In the genomic region with DNA sequence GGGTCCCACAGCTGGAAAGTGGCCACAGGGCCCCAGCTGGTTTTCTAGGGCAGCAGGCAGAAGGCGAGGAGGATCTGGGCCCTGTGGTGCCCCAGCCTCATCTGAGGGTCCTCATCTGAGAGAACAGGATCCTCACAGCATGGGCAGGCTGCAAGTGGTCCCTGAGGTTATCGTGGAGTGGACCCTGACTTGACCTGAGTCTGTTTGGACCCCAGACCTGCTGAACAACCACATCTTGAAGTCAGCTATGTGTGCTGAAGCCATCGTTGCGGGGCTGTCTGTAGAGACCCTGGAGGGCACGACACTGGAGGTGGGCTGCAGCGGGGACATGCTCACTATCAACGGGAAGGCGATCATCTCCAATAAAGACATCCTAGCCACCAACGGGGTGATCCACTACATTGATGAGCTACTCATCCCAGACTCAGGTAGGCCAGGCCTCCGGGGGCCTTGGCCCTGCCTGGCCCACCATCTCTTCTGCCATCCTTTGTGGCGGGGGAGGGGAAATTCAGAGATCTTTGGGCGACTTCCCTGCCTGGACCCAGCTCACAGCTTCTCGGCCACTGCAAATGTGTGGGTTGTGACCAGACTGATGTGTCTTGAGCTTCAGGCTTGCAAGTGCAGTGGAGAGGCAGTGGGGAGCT, we compare ENCODE assay signal across 15 cellular contexts. TPM values are rescaled to one million over a fixed set of nuclear protein-coding genes. Genes with fewer than 3 reads are reported as not detected.
DNase-seq lines count a peak whose midpoint lies in the region; ATAC-seq, FAIRE-seq and TF ChIP-seq lines count a peak whose summit lies in the region.
"Had no signal": no experiment of that assay in that cellular context is flagged by ENCODE, and none has a peak within 500 bp of the region (broad histone marks: within the 10 kb centered on the region; RNA-seq: fewer than 3 reads in every experiment).

No MANE protein-coding gene starts in this region.

- H2AFZ ChIP-seq in keratinocyte (ENCODE audit: control insufficient read depth, low read length), result no peak overlapping the region

- H3K4me2 ChIP-seq in keratinocyte (ENCODE audit: control insufficient read depth, extremely low read depth, insufficient read depth, low read depth, low read length), result no peak overlapping the region

- H3K36me3 Mint-ChIP-seq in Calu3 (ENCODE audit: insufficient read depth, unreplicated experiment), result peaks cover 42% of the 10 kb centered on the region
- H3K36me3 Mint-ChIP-seq: stimulated activated effector memory CD8-positive, alpha-beta T cell treated with anti-CD3 and anti-CD28 coated beads, Interleukin-12 subunit alpha, Interleukin-12 subunit beta, amount 100 ng/mL, for 72 hours had no signal

- DNase-seq in Calu3 (no peak), SJSA1 (ENCODE audit: low read depth in 1 of 2, low spot score in 2 of 2) (no peak), keratinocyte (ENCODE audit: low read depth, low spot score) (no peak), NCI-H2081 treated with DMSO at 0.1 percent for 48 hours (lab: John Stamatoyannopoulos, UW) (no peak), omental fat pad (ENCODE audit: low spot score) (no peak), GDM1 (lab: John Stamatoyannopoulos, UW) (no peak)
- DNase-seq: COR-L47, left lung, NCI-H187 treated with DMSO at 0.1 percent for 48 hours, NCI-H510A had no signal

- H3K9me3 Mint-ChIP-seq in Calu3 (ENCODE audit: low read depth, unreplicated experiment), result no peaks in the 10 kb centered on the region
- H3K9me3 Mint-ChIP-seq: stimulated activated effector memory CD8-positive, alpha-beta T cell treated with anti-CD3 and anti-CD28 coated beads, Interleukin-12 subunit alpha, Interleukin-12 subunit beta, amount 100 ng/mL, for 72 hours had no signal

- TF ChIP-seq CTCF in Calu3 (IDR thresholded peaks at IDR 0.05; ENCODE audit: unreplicated experiment), result no peak
- no peak for TF ChIP-seq CTCF in keratinocyte (optimal IDR thresholded peaks at IDR 0.05 in 1 of 3, IDR thresholded peaks at IDR 0.05 in 1 of 3, conservative IDR thresholded peaks at IDR 0.05 in 1 of 3; ENCODE audit: extremely low read depth in 1 of 3, insufficient read depth in 2 of 3, low read length in 3 of 3)
- TF ChIP-seq CTCF in omental fat pad (IDR thresholded peaks at IDR 0.05), result no peak

- peaks cover 60% of the 10 kb centered on the region for H3K4me1 ChIP-seq in SJSA1 (replicated peaks)
- H3K4me1 ChIP-seq in keratinocyte (ENCODE audit: control insufficient read depth, extremely low read depth, insufficient read depth, low read length), result peaks cover 18% of the 10 kb centered on the region
- peaks cover 8 to 26% (median 19%) of the 10 kb centered on the region in 3 donors for H3K4me1 ChIP-seq in skeletal muscle tissue (ENCODE audit: control insufficient read depth in 3 of 3, insufficient read depth in 3 of 3, low read length in 3 of 3)

- no peaks in the 10 kb centered on the region for H4K20me1 ChIP-seq in keratinocyte (ENCODE audit: control insufficient read depth, extremely low read depth, insufficient read depth, low read length)

- FAIRE-seq in keratinocyte (lab: Jason Lieb, UNC), result no peak
- FAIRE-seq: urothelium cell line had no signal

- intact Hi-C loops in Calu3 (cut with micrococcal nuclease; ENCODE audit: unreplicated experiment), result loop anchor here (1.0 to 2.0 kb wide), 2 partner anchors 36 to 76 kb away; no protein-coding TSS in a partner anchor

- H3K9me1 ChIP-seq in keratinocyte (ENCODE audit: control insufficient read depth, extremely low read depth, insufficient read depth, low read length), result peaks cover 3% of the 10 kb centered on the region

- no peaks in the 10 kb centered on the region for H3K27me3 Mint-ChIP-seq in Calu3 (ENCODE audit: unreplicated experiment)

- dilution Hi-C loops in keratinocyte (cut with MboI; ENCODE audit: extremely low pct_ligation_motif_present, low sequenced_read_pairs), result no loop called here

- H3K9ac ChIP-seq in keratinocyte (ENCODE audit: control insufficient read depth, extremely low read depth, insufficient read depth, low read length), result peak overlapping the region; percentile 45
- no peak overlapping the region for H3K9ac ChIP-seq in skeletal muscle tissue (ENCODE audit: low read depth in 1 of 3, low read length in 3 of 3)

- no TSS peak for BruUV-seq in Calu3 (replicated peaks; lab: Mats Ljungman, UMichigan)

- H3K4me3 Mint-ChIP-seq in Calu3 (ENCODE audit: low read depth, unreplicated experiment), result no peak overlapping the region
- H3K4me3 Mint-ChIP-seq: stimulated activated effector memory CD8-positive, alpha-beta T cell treated with anti-CD3 and anti-CD28 coated beads, Interleukin-12 subunit alpha, Interleukin-12 subunit beta, amount 100 ng/mL, for 72 hours had no signal

- no peak for ATAC-seq in HG03439 (IDR thresholded peaks at IDR 0.05; ENCODE audit: unreplicated experiment)
- ATAC-seq in omental fat pad (ENCODE audit: low FRiP score), result no peak

- peaks cover 66% of the 10 kb centered on the region for H3K36me3 ChIP-seq in SJSA1
- peaks cover 29 to 46% of the 10 kb centered on the region in 2 experiments for H3K36me3 ChIP-seq in keratinocyte (ENCODE audit: control insufficient read depth in 2 of 2, extremely low read depth in 1 of 2, insufficient read depth in 2 of 2, low read length in 2 of 2)
- H3K36me3 ChIP-seq in skeletal muscle tissue (ENCODE audit: control insufficient read depth in 3 of 3, insufficient read depth in 3 of 3, low read length in 3 of 3), result peaks cover 11 to 15% (median 14%) of the 10 kb centered on the region in 3 donors

- peak overlapping the region; percentile 88 for H3K27ac ChIP-seq in SJSA1
- H3K27ac ChIP-seq in keratinocyte (ENCODE audit: control insufficient read depth, insufficient read depth, low read length), result peak overlapping the region; percentile 74
- peak overlapping the region; percentile 46 for H3K27ac ChIP-seq in skeletal muscle tissue (ENCODE audit: low read depth, low read length)
- H3K27ac ChIP-seq: left lung had no signal

- no peaks in the 10 kb centered on the region for H3K79me2 ChIP-seq in keratinocyte (ENCODE audit: control insufficient read depth, insufficient read depth, low read length)

- CTCF ChIA-PET in Calu3 (lab: Charles Lee), result interaction anchor here (0.6 to 2.1 kb wide), 11 partner anchors 9 to 248 kb away, joined by 3 to 10 read pairs (median 4); partner anchors contain the start of gene TGFBI

- H3K4me3 ChIP-seq in SJSA1 (no peak overlapping the region), keratinocyte (ENCODE audit: control insufficient read depth in 2 of 3, extremely low read depth in 1 of 3, insufficient read depth in 2 of 3, low read depth in 1 of 3, low read length in 3 of 3) (no peak overlapping the region), skeletal muscle tissue (ENCODE audit: low read length in 3 of 3) (no peak overlapping the region)
- H3K4me3 ChIP-seq: left lung, MG63 had no signal

- no peaks in the 10 kb centered on the region for H3K27me3 ChIP-seq in SJSA1 (replicated peaks)
- no peaks in the 10 kb centered on the region for H3K27me3 ChIP-seq in keratinocyte (ENCODE audit: control insufficient read depth, extremely low read depth, insufficient read depth, low read length)
- no peaks in the 10 kb centered on the region for H3K27me3 ChIP-seq in skeletal muscle tissue (ENCODE audit: control insufficient read depth in 3 of 3, insufficient read depth in 3 of 3, low read length in 3 of 3)
- H3K27me3 ChIP-seq: left lung, MG63 had no signal

- H3K9me3 ChIP-seq in SJSA1 (replicated peaks), result no peaks in the 10 kb centered on the region
- H3K9me3 ChIP-seq in keratinocyte (ENCODE audit: control insufficient read depth, low read depth, low read length), result no peaks in the 10 kb centered on the region
- H3K9me3 ChIP-seq in skeletal muscle tissue (ENCODE audit: control insufficient read depth in 3 of 3, low read length in 3 of 3), result no peaks in the 10 kb centered on the region
- H3K9me3 ChIP-seq: left lung, MG63 had no signal

- peak overlapping the region; percentile 74 for H3K27ac Mint-ChIP-seq in Calu3 (ENCODE audit: unreplicated experiment)
- H3K27ac Mint-ChIP-seq: stimulated activated effector memory CD8-positive, alpha-beta T cell treated with anti-CD3 and anti-CD28 coated beads, Interleukin-12 subunit alpha, Interleukin-12 subunit beta, amount 100 ng/mL, for 72 hours had no signal

- H3K4me1 Mint-ChIP-seq in Calu3 (ENCODE audit: low read depth, unreplicated experiment), result peaks cover 70% of the 10 kb centered on the region

RNA-seq across cellular contexts. Expression of gene TGFBI, which starts 24.0 kb away (rescaled TPM):
- total RNA-seq in Calu3 (2022) (41.4 and 95.2 TPM in 2 replicates), skeletal muscle tissue (204 TPM), omental fat pad (100 to 1,000 TPM; 117 to 338 (median 180) TPM)
- 172 and 185 TPM in 2 replicates for total RNA-seq in SJSA1 (2014; rRNA removed; shearing (Covaris generic))
- 270 to 490 TPM (median 379 TPM) in 3 replicates for polyA plus RNA-seq in keratinocyte
- polyA plus RNA-seq in keratinocyte (2011; ENCODE audit: low read depth), result 92.0 TPM
- polyA plus RNA-seq in keratinocyte (2011; cell fraction: cytosol; rRNA removed), result 190 and 225 TPM in 2 replicates
- polyA plus RNA-seq in keratinocyte (2011; cell fraction: nucleus; rRNA removed), result 856 and 930 TPM in 2 replicates
- polyA plus RNA-seq in keratinocyte (2012; ENCODE audit: low replicate concordance), result 178 and 370 TPM in 2 replicates
- 282 to 529 TPM (median 401 TPM) in 3 replicates for polyA minus RNA-seq in keratinocyte
- 410 TPM for polyA minus RNA-seq in keratinocyte (2011; cell fraction: cytosol; rRNA and poly(A)+ RNA removed)
- 536 and 762 TPM in 2 replicates for polyA minus RNA-seq in keratinocyte (2011; cell fraction: nucleus; rRNA and poly(A)+ RNA removed)
